In genomic region chr4:182928061-182928460, GRCh38 we compare ENCODE assay signal across 13 cellular contexts.
A peak's percentile ranks its signal among the peaks of the same experiment; 100 is the strongest.
DNase-seq lines count a peak whose midpoint lies in the region; ATAC-seq and TF ChIP-seq lines count a peak whose summit lies in the region.
"Had no signal": no experiment of that assay in that cellular context is flagged by ENCODE, and none has a peak within 500 bp of the region (broad histone marks: within the 10 kb centered on the region; RNA-seq: fewer than 3 reads in every experiment).

No MANE protein-coding gene starts in this region.

- peaks cover 21% of the 10 kb centered on the region for H3K27me3 Mint-ChIP-seq in nephron (ENCODE audit: low read depth)

- no peak for ATAC-seq in HG03571 (IDR thresholded peaks at IDR 0.05; ENCODE audit: unreplicated experiment)
- ATAC-seq: activated naive CD8-positive, alpha-beta T cell treated with anti-CD3 and anti-CD28 coated beads, Interleukin-2, amount 50 U/mL, for 24 hours; effector memory CD8-positive, alpha-beta T cell had no signal

- peaks cover 11% of the 10 kb centered on the region for H3K4me1 Mint-ChIP-seq in nephron
- H3K4me1 Mint-ChIP-seq: activated naive CD8-positive, alpha-beta T cell treated with anti-CD3 and anti-CD28 coated beads, Interleukin-2, amount 50 U/mL, for 24 hours had no signal

- H3K27ac Mint-ChIP-seq in nephron, result peak overlapping the region in 2 of 3 experiments; percentile 25 to 28
- H3K27ac Mint-ChIP-seq: activated naive CD8-positive, alpha-beta T cell treated with anti-CD3 and anti-CD28 coated beads, Interleukin-2, amount 50 U/mL, for 24 hours; effector memory CD8-positive, alpha-beta T cell had no signal

- DNase-seq in NCI-H82 (lab: John Stamatoyannopoulos, UW) (peak; percentile 2), NCI-H82 treated with DMSO at 0.1 percent for 48 hours (lab: John Stamatoyannopoulos, UW; ENCODE audit: unreplicated experiment) (no peak), KBM-7 (peak; percentile 29), astrocyte of the cerebellum (ENCODE audit: low read depth) (no peak), C1 segment of cervical spinal cord (lab: John Stamatoyannopoulos, UW) (no peak), AML-193 (lab: John Stamatoyannopoulos, UW) (no peak)
- DNase-seq: ACHN; activated CD4-positive, alpha-beta T cell treated with anti-CD3 and anti-CD28 coated beads, Interleukin-2, amount 50 U/mL, for 4 hours; activated naive CD8-positive, alpha-beta T cell treated with anti-CD3 and anti-CD28 coated beads, Interleukin-2, amount 50 U/mL, for 24 hours; effector memory CD8-positive, alpha-beta T cell; NCI-H2171 treated with DMSO at 0.1 percent for 48 hours had no signal

- no peaks in the 10 kb centered on the region for H3K9me3 Mint-ChIP-seq in nephron
- H3K9me3 Mint-ChIP-seq: activated naive CD8-positive, alpha-beta T cell treated with anti-CD3 and anti-CD28 coated beads, Interleukin-2, amount 50 U/mL, for 24 hours; effector memory CD8-positive, alpha-beta T cell had no signal

- H3K4me3 Mint-ChIP-seq in nephron, result no peak overlapping the region
- H3K4me3 Mint-ChIP-seq: activated naive CD8-positive, alpha-beta T cell treated with anti-CD3 and anti-CD28 coated beads, Interleukin-2, amount 50 U/mL, for 24 hours; effector memory CD8-positive, alpha-beta T cell had no signal

- H3K4me3 ChIP-seq in astrocyte of the cerebellum (ENCODE audit: low read depth, low read length), result no peak overlapping the region

- TF ChIP-seq CTCF in astrocyte of the cerebellum (IDR thresholded peaks at IDR 0.05; ENCODE audit: low read depth, low read length, missing control alignments) (peak; percentile 5), nephron (IDR thresholded peaks at IDR 0.05; ENCODE audit: unreplicated experiment in 3 of 3) (peak in 1 of 3 experiments; percentile 9)

- in situ Hi-C loops in KBM-7 (cut with MboI; ENCODE audit: low pct_unique_long_range_greater_than_20kb, low sequenced_read_pairs) (loop anchor here (25.0 kb wide), 1 partner anchor 334 kb away; no protein-coding TSS in a partner anchor), astrocyte of the cerebellum (cut with HindIII; ENCODE audit: low sequenced_read_pairs) (no loop called here)

- H3K36me3 Mint-ChIP-seq in nephron (ENCODE audit: low read depth), result no peaks in the 10 kb centered on the region

Comparison
In these comparisons a context has a peak if more than half of its experiments do, and no peak if none do; other contexts are left out.
1. DNase-seq: peak in NCI-H82 (single experiment) and KBM-7 (single experiment); none in NCI-H82 treated with DMSO at 0.1 percent for 48 hours (single experiment), astrocyte of the cerebellum (single experiment), C1 segment of cervical spinal cord (0 of 14) and AML-193 (0 of 2).